ENCODE assay signal across 17 cellular contexts in genomic region chr6:130677312-130677711, GRCh38.
DNase-seq lines count a peak whose midpoint lies in the region; ATAC-seq, FAIRE-seq and TF ChIP-seq lines count a peak whose summit lies in the region.
"Had no signal": no experiment of that assay in that cellular context is flagged by ENCODE, and none has a peak within 500 bp of the region (broad histone marks: within the 10 kb centered on the region; RNA-seq: fewer than 3 reads in every experiment).

No MANE protein-coding gene starts in this region.

- no peak for DNase-seq in activated T-cell treated with anti-CD3 and anti-CD28 coated beads, Interleukin-2, amount 50 U/mL, for 72 hours
- no peak for DNase-seq in activated T-cell treated with anti-CD3 and anti-CD28 coated beads, Interleukin-2, amount 50 U/mL, for 48 hours
- DNase-seq in HCT116 (ENCODE audit: low read depth, low spot score): no peak
- no peak for DNase-seq in GM12878 (ENCODE audit: low read depth, low spot score)
- no peak for DNase-seq in NCI-H1417 treated with DMSO at 0.1 percent for 48 hours (lab: John Stamatoyannopoulos, UW)
- DNase-seq in neuronal stem cell (ENCODE audit: low spot score): no peak
- no peak for DNase-seq in NCI-H2227 treated with DMSO at 0.1 percent for 48 hours (lab: John Stamatoyannopoulos, UW)
- DNase-seq: C1 segment of cervical spinal cord; Calu3; CD4-positive, alpha-beta T cell; DMS 273 treated with DMSO at 0.1 percent for 48 hours; DMS79; H7 had no signal

- TF ChIP-seq POLR2A in HCT116 (IDR thresholded peaks at IDR 0.05; ENCODE audit: borderline replicate concordance, extremely low read depth, insufficient read depth, insufficient read length) (no peak), GM12878 (IDR thresholded peaks at IDR 0.05; ENCODE audit: low read depth, low read length) (no peak)

- H3K36me3 ChIP-seq in HCT116 (ENCODE audit: control insufficient read depth in 1 of 2, insufficient read depth in 2 of 2, low read length in 2 of 2): no peaks in the 10 kb centered on the region
- H3K36me3 ChIP-seq in GM12878 (ENCODE audit: control insufficient read depth in 2 of 2, insufficient read depth in 2 of 2, low read length in 1 of 2): no peaks in the 10 kb centered on the region
- no peaks in the 10 kb centered on the region for H3K36me3 ChIP-seq in neuronal stem cell (replicated peaks in 1 of 2; ENCODE audit: control insufficient read depth in 2 of 2, insufficient read depth in 2 of 2, low read length in 2 of 2)

- ATAC-seq in activated T-cell treated with anti-CD3 and anti-CD28 coated beads, Interleukin-2, amount 50 U/mL, for 72 hours (replicated peaks in 1 of 2): peak; percentile 69 to 80
- no peak for ATAC-seq in HCT116
- ATAC-seq in GM12878: peak; percentile 79
- ATAC-seq: GM23338 had no signal

- H3K4me3 ChIP-seq in HCT116 (replicated peaks in 1 of 2; ENCODE audit: low read depth in 1 of 2, low read length in 2 of 2) (no peak overlapping the region), GM12878 (no peak overlapping the region), neuronal stem cell (ENCODE audit: low read length in 2 of 2) (no peak overlapping the region)
- H3K4me3 ChIP-seq: GM23338 had no signal

- FAIRE-seq in GM12878 (lab: Jason Lieb, UNC): no peak
- FAIRE-seq: A204.1 had no signal

- no peak overlapping the region for H2BK5ac ChIP-seq in neuronal stem cell (ENCODE audit: low read length)

- POLR2A ChIA-PET in HCT116 (lab: Charles Lee): no interaction called here
- POLR2A ChIA-PET in GM12878 (lab: Charles Lee): no interaction called here

- H3K9me3 Mint-ChIP-seq in activated T-cell treated with anti-CD3 and anti-CD28 coated beads, Interleukin-2, amount 50 U/mL, for 72 hours: peaks cover 5 to 9% of the 10 kb centered on the region in 2 donors
- H3K9me3 Mint-ChIP-seq: GM23338 had no signal

- no peaks in the 10 kb centered on the region for H3K9me2 ChIP-seq in HCT116 (ENCODE audit: insufficient read depth)

- H4K8ac ChIP-seq in neuronal stem cell (ENCODE audit: low read depth, low read length): no peak overlapping the region

- peak overlapping the region; percentile 5 for H3K27ac Mint-ChIP-seq in activated T-cell treated with anti-CD3 and anti-CD28 coated beads, Interleukin-2, amount 50 U/mL, for 72 hours
- H3K27ac Mint-ChIP-seq: B cell; CD4-positive, alpha-beta T cell; GM23338 had no signal

- peaks cover 20% of the 10 kb centered on the region for H3K4me1 Mint-ChIP-seq in activated T-cell treated with anti-CD3 and anti-CD28 coated beads, Interleukin-2, amount 50 U/mL, for 72 hours (ENCODE audit: low read depth)
- H3K4me1 Mint-ChIP-seq: B cell had no signal

- no TSS peak for BruUV-seq in HCT116 (replicated peaks; lab: Mats Ljungman, UMichigan)
- no TSS peak for BruUV-seq in GM12878 (replicated peaks; lab: Mats Ljungman, UMichigan)

- H2AFZ ChIP-seq in HCT116 (ENCODE audit: low read depth, low read length, poor library complexity, severe bottlenecking): peak overlapping the region; percentile 22
- no peak overlapping the region for H2AFZ ChIP-seq in GM12878 (ENCODE audit: control insufficient read depth, low read depth, low read length)
- no peak overlapping the region for H2AFZ ChIP-seq in neuronal stem cell (ENCODE audit: low read length)
- H2AFZ ChIP-seq: GM23338 had no signal

- in situ Hi-C loops in GM12878 (cut with MboI): no loop called here

- no peaks in the 10 kb centered on the region for H3K27me3 Mint-ChIP-seq in activated T-cell treated with anti-CD3 and anti-CD28 coated beads, Interleukin-2, amount 50 U/mL, for 72 hours (ENCODE audit: low read depth)
- H3K27me3 Mint-ChIP-seq: CD4-positive, alpha-beta T cell had no signal

- RAD21 ChIA-PET in HCT116 (lab: Charles Lee; ENCODE audit: low non-redundant PET in 1 of 2, low total read pairs in 2 of 2, uncharacterized antibody in 2 of 2, unreplicated experiment in 2 of 2): no interaction called here
- RAD21 ChIA-PET in GM12878 (lab: Charles Lee; ENCODE audit: unreplicated experiment): no interaction called here

- H2BK12ac ChIP-seq in neuronal stem cell (ENCODE audit: low read length): no peak overlapping the region

- TF ChIP-seq RAD21 in HCT116 (IDR thresholded peaks at IDR 0.05; ENCODE audit: low read depth) (no peak), GM12878 (IDR thresholded peaks at IDR 0.05; ENCODE audit: insufficient read depth, low read depth, low read length) (no peak)

- no peak overlapping the region for H3K4me2 ChIP-seq in HCT116 (ENCODE audit: low read length)
- H3K4me2 ChIP-seq in GM12878 (ENCODE audit: control insufficient read depth, insufficient read depth): no peak overlapping the region
- H3K4me2 ChIP-seq in neuronal stem cell (ENCODE audit: insufficient read depth, low read length, poor library complexity, severe bottlenecking): no peak overlapping the region
- H3K4me2 ChIP-seq: GM23338 had no signal

- no peak overlapping the region for H2BK120ac ChIP-seq in neuronal stem cell (ENCODE audit: low read depth, low read length)

- no peak overlapping the region for H3K27ac ChIP-seq in HCT116 (ENCODE audit: low read depth, low read length)
- no peak overlapping the region for H3K27ac ChIP-seq in GM12878 (ENCODE audit: control insufficient read depth, insufficient read depth)
- H3K27ac ChIP-seq in neuronal stem cell (replicated peaks; ENCODE audit: low read length): no peak overlapping the region
- H3K27ac ChIP-seq: HL-60 had no signal

- CTCF ChIA-PET in HCT116 (lab: Charles Lee) (no interaction called here), GM12878 (lab: Yijun Ruan, JAX) (interaction anchor here (0.9 to 1.1 kb wide), 2 partner anchors 23 to 165 kb away, joined by 4 read pairs; no protein-coding TSS in a partner anchor)

- no peaks in the 10 kb centered on the region for H4K20me1 ChIP-seq in HCT116 (ENCODE audit: insufficient read depth)
- no peaks in the 10 kb centered on the region for H4K20me1 ChIP-seq in GM12878 (ENCODE audit: control insufficient read depth, insufficient read depth)

- H3K9me3 ChIP-seq in HCT116 (ENCODE audit: control insufficient read depth in 1 of 2, insufficient read depth in 1 of 2, low read depth in 1 of 2, low read length in 2 of 2): no peaks in the 10 kb centered on the region
- no peaks in the 10 kb centered on the region for H3K9me3 ChIP-seq in GM12878 (replicated peaks; ENCODE audit: control insufficient read depth, insufficient read depth, low read length)
- no peaks in the 10 kb centered on the region for H3K9me3 ChIP-seq in neuronal stem cell (replicated peaks in 1 of 2; ENCODE audit: control insufficient read depth in 2 of 2, insufficient read depth in 1 of 2, low read depth in 1 of 2, low read length in 2 of 2)

- no peak overlapping the region for H2AK5ac ChIP-seq in neuronal stem cell (ENCODE audit: low read depth, low read length)

- H3K4me3 Mint-ChIP-seq in activated T-cell treated with anti-CD3 and anti-CD28 coated beads, Interleukin-2, amount 50 U/mL, for 72 hours: no peak overlapping the region
- H3K4me3 Mint-ChIP-seq: B cell; CD4-positive, alpha-beta T cell; GM23338 had no signal

- H3K18ac ChIP-seq in neuronal stem cell (ENCODE audit: low read length): no peak overlapping the region

- H2BK15ac ChIP-seq in neuronal stem cell (ENCODE audit: low read length): no peak overlapping the region

- no peak overlapping the region for H3K4ac ChIP-seq in neuronal stem cell (ENCODE audit: low read length)

- no peak overlapping the region for H4K91ac ChIP-seq in neuronal stem cell (ENCODE audit: low read depth, low read length, poor library complexity)

- H3K23ac ChIP-seq in neuronal stem cell (ENCODE audit: low read depth, low read length, poor library complexity): no peak overlapping the region

- no peaks in the 10 kb centered on the region for H3K79me1 ChIP-seq in neuronal stem cell (ENCODE audit: low read depth, low read length)

- no peak for TF ChIP-seq EP300 in GM12878 (IDR thresholded peaks at IDR 0.05; ENCODE audit: borderline replicate concordance in 1 of 2, control insufficient read depth in 1 of 2, low read depth in 2 of 2, low read length in 2 of 2)

- SMC1A ChIA-PET in GM12878 (lab: Charles Lee; ENCODE audit: uncharacterized antibody, unreplicated experiment): interaction anchor here (2.6 to 3.1 kb wide), 2 partner anchors 21 to 102 kb away, joined by 12 read pairs; no protein-coding TSS in a partner anchor

- H3K36me3 Mint-ChIP-seq in activated T-cell treated with anti-CD3 and anti-CD28 coated beads, Interleukin-2, amount 50 U/mL, for 72 hours (ENCODE audit: insufficient read depth in 2 of 2): peaks cover 4 to 6% of the 10 kb centered on the region in 2 donors

- H3K27me3 ChIP-seq in HCT116 (ENCODE audit: insufficient read depth, low read length): no peaks in the 10 kb centered on the region
- H3K27me3 ChIP-seq in GM12878 (replicated peaks in 1 of 2; ENCODE audit: control insufficient read depth in 2 of 2, insufficient read depth in 2 of 2, low read length in 1 of 2): no peaks in the 10 kb centered on the region
- no peaks in the 10 kb centered on the region for H3K27me3 ChIP-seq in neuronal stem cell (ENCODE audit: control insufficient read depth in 3 of 3, insufficient read depth in 3 of 3, low read depth in 1 of 3, low read length in 3 of 3)

- H3K9ac ChIP-seq in HCT116 (ENCODE audit: low read length) (no peak overlapping the region), GM12878 (ENCODE audit: control insufficient read depth, insufficient read depth, low read length) (no peak overlapping the region), neuronal stem cell (ENCODE audit: low read depth, low read length, poor library complexity) (no peak overlapping the region)

- H3K4me1 ChIP-seq in HCT116 (ENCODE audit: control insufficient read depth in 1 of 2, insufficient read depth in 2 of 2, low read length in 2 of 2) (peaks cover 7% of the 10 kb centered on the region in 2 experiments; a peak in 3 of 4 replicates), GM12878 (ENCODE audit: control insufficient read depth, insufficient read depth, low read length) (no peaks in the 10 kb centered on the region; the same call in 1 of the 2 replicates), neuronal stem cell (ENCODE audit: control insufficient read depth in 2 of 2, insufficient read depth in 1 of 2, low read depth in 1 of 2, low read length in 2 of 2) (no peaks in the 10 kb centered on the region)

- intact Hi-C loops in HCT116 (cut with micrococcal nuclease): loop anchor here (5.0 kb wide), 1 partner anchor 355 kb away; no protein-coding TSS in a partner anchor
- intact Hi-C loops in GM12878 (cut with micrococcal nuclease; ENCODE audit: unreplicated experiment): no loop called here

- TF ChIP-seq CTCF in HCT116 (IDR thresholded peaks at IDR 0.05 in 2 of 3, conservative IDR thresholded peaks at IDR 0.05 in 1 of 3; ENCODE audit: borderline replicate concordance in 1 of 3, insufficient read depth in 1 of 3, low read depth in 2 of 3, low read length in 2 of 3) (no peak), GM12878 (IDR thresholded peaks at IDR 0.05 in 2 of 3, conservative IDR thresholded peaks at IDR 0.05 in 1 of 3; ENCODE audit: control insufficient read depth in 2 of 3, extremely low read depth in 1 of 3, insufficient read depth in 1 of 3, low read depth in 3 of 3, low read length in 3 of 3) (no peak)

- no peak overlapping the region for H3K14ac ChIP-seq in neuronal stem cell (ENCODE audit: low read length)

- H3K79me2 ChIP-seq in HCT116 (ENCODE audit: insufficient read depth, low read length) (no peaks in the 10 kb centered on the region), GM12878 (ENCODE audit: control insufficient read depth, insufficient read depth, low read length) (no peaks in the 10 kb centered on the region)

TF ChIP-seq in GM12878, 131 proteins besides CTCF, POLR2A, EP300 and RAD21 (continues in another document):
- TF ChIP-seq NBN (IDR thresholded peaks at IDR 0.05): no peak
